In the genomic region with DNA sequence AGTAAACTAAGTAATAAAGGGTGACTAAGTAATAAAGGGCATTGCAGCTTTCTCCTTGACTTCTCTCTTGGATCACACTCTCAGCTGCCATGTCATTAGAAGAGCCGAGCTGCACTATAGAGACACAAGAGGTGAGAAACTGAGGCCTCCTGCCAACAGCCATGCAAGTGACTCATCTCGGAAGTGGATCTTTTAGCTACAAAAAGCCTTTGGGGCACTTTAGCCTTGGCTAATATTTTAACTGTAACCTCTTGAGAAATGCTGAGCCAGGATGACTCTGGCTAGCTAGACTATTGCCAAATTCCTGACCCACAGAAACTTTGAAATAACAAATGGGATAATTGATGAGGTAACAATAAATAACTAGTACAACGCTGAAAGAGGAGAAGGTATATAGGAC, we compare ENCODE assay signal across 10 cellular contexts. TPM values are rescaled to one million over a fixed set of nuclear protein-coding genes. Genes with fewer than 3 reads are reported as not detected.
A peak's percentile ranks its signal among the peaks of the same experiment; 100 is the strongest.
DNase-seq lines count a peak whose midpoint lies in the region; ATAC-seq and TF ChIP-seq lines count a peak whose summit lies in the region.
"Had no signal": no experiment of that assay in that cellular context is flagged by ENCODE, and none has a peak within 500 bp of the region (broad histone marks: within the 10 kb centered on the region; RNA-seq: fewer than 3 reads in every experiment).

No MANE protein-coding gene starts in this region.

- H3K36me3 Mint-ChIP-seq in CD4-positive, alpha-beta memory T cell, result peaks cover 0 to 3% of the 10 kb centered on the region in 2 donors
- H3K36me3 Mint-ChIP-seq in endodermal cell (ENCODE audit: low read depth), result no peaks in the 10 kb centered on the region

- H3K27ac ChIP-seq in CD4-positive, alpha-beta memory T cell (ENCODE audit: low read depth, low read length), result no peak overlapping the region
- no peak overlapping the region for H3K27ac ChIP-seq in lung (ENCODE audit: low read depth in 1 of 2, low read length in 1 of 2)
- no peak overlapping the region for H3K27ac ChIP-seq in endodermal cell (ENCODE audit: low read depth, low read length)

- H3K4me1 ChIP-seq in CD4-positive, alpha-beta memory T cell (ENCODE audit: insufficient read depth, low read length), result peaks cover 25% of the 10 kb centered on the region
- peaks cover 0 to 4% of the 10 kb centered on the region in 2 donors for H3K4me1 ChIP-seq in lung (ENCODE audit: control insufficient read depth in 2 of 2, insufficient read depth in 2 of 2, low read length in 2 of 2)
- no peaks in the 10 kb centered on the region for H3K4me1 ChIP-seq in endodermal cell (ENCODE audit: control insufficient read depth, insufficient read depth, low read length)

- 19 to 34% methylated on average over 3 of the region's 3 CpGs for WGBS in lung, 2 donors
- WGBS in endodermal cell (ENCODE audit: insufficient coverage in 1 of 2, insufficient read length in 1 of 2), 2 experiments, result 93 to 96% methylated on average over 3 of the region's 3 CpGs

- no peak for DNase-seq in CD4-positive, alpha-beta memory T cell
- peak; percentile 91 for DNase-seq in M059J (ENCODE audit: low read depth)
- DNase-seq in amniotic epithelial cell (ENCODE audit: low read depth), result peak; percentile 23
- peak; percentile 53 for DNase-seq in lung (ENCODE audit: low spot score)
- no peak for DNase-seq in DMS53 treated with DMSO at 0.1 percent for 48 hours (lab: John Stamatoyannopoulos, UW; ENCODE audit: unreplicated experiment)
- no peak for DNase-seq in left lobe of liver (ENCODE audit: low spot score)
- no peak for DNase-seq in DMS 273 treated with DMSO at 0.1 percent for 48 hours (lab: John Stamatoyannopoulos, UW)
- no peak for DNase-seq in endodermal cell
- DNase-seq: NCI-H524 treated with DMSO at 0.1 percent for 48 hours had no signal

- H3K9me3 Mint-ChIP-seq in CD4-positive, alpha-beta memory T cell, result no peaks in the 10 kb centered on the region
- no peaks in the 10 kb centered on the region for H3K9me3 Mint-ChIP-seq in endodermal cell
- H3K9me3 Mint-ChIP-seq: stimulated activated naive CD8-positive, alpha-beta T cell treated with anti-CD3 and anti-CD28 coated beads, Interleukin-15, Interleukin-2, amounts not matched to agents 100 ng/mL and 50 ng/mL, for 24 hours had no signal

- POLR2A ChIA-PET in CD4-positive, alpha-beta memory T cell (lab: Charles Lee; ENCODE audit: partially characterized antibody), result interaction anchor here (1.7 to 6.2 kb wide), 3 partner anchors 13 to 134 kb away, joined by 5 to 41 read pairs (median 27); a partner anchor contains a TSS

- no peaks in the 10 kb centered on the region for H3K27me3 Mint-ChIP-seq in CD4-positive, alpha-beta memory T cell
- H3K27me3 Mint-ChIP-seq in endodermal cell (ENCODE audit: insufficient read depth), result no peaks in the 10 kb centered on the region
- H3K27me3 Mint-ChIP-seq: stimulated activated naive CD8-positive, alpha-beta T cell treated with anti-CD3 and anti-CD28 coated beads, Interleukin-15, Interleukin-2, amounts not matched to agents 100 ng/mL and 50 ng/mL, for 24 hours had no signal

- TF ChIP-seq CTCF in lung (IDR thresholded peaks at IDR 0.05; ENCODE audit: control extremely low read depth, extremely low read depth) (no peak), endodermal cell (conservative IDR thresholded peaks at IDR 0.05) (no peak)

- no peak overlapping the region for H3K9ac ChIP-seq in endodermal cell (ENCODE audit: extremely low read depth, low read length, poor library complexity, severe bottlenecking)

- ATAC-seq in lung (ENCODE audit: insufficient read depth, low FRiP score), result peak; percentile 46
- no peak for ATAC-seq in left lobe of liver

- no peaks in the 10 kb centered on the region for H3K27me3 ChIP-seq in CD4-positive, alpha-beta memory T cell (ENCODE audit: insufficient read depth, low read length)
- H3K27me3 ChIP-seq in lung (ENCODE audit: control insufficient read depth, insufficient read depth), result no peaks in the 10 kb centered on the region
- H3K27me3 ChIP-seq in endodermal cell (ENCODE audit: control insufficient read depth, insufficient read depth, low read length, poor library complexity, severe bottlenecking), result no peaks in the 10 kb centered on the region

- H3K4me3 ChIP-seq in CD4-positive, alpha-beta memory T cell (ENCODE audit: low read length in 2 of 2), result no peak overlapping the region
- H3K4me3 ChIP-seq in lung (no peak overlapping the region), endodermal cell (ENCODE audit: low read length) (no peak overlapping the region)

- no peaks in the 10 kb centered on the region for H3K9me3 ChIP-seq in CD4-positive, alpha-beta memory T cell (ENCODE audit: control insufficient read depth in 1 of 2, low read length in 2 of 2)
- H3K9me3 ChIP-seq in lung (ENCODE audit: control insufficient read depth in 2 of 2, insufficient read depth in 1 of 2, low read length in 1 of 2) (no peaks in the 10 kb centered on the region), endodermal cell (ENCODE audit: control insufficient read depth, low read length) (no peaks in the 10 kb centered on the region)

- CTCF ChIA-PET in CD4-positive, alpha-beta memory T cell (lab: Charles Lee; ENCODE audit: partially characterized antibody), result interaction anchor here (1.0 to 3.0 kb wide), 3 partner anchors 28 to 58 kb away, joined by 3 to 26 read pairs (median 4); no protein-coding TSS in a partner anchor

- H3K4me1 Mint-ChIP-seq in CD4-positive, alpha-beta memory T cell, result peaks cover 15 to 32% (median 18%) of the 10 kb centered on the region in 4 donors
- peaks cover 5% of the 10 kb centered on the region for H3K4me1 Mint-ChIP-seq in endodermal cell

- H3K36me3 ChIP-seq in CD4-positive, alpha-beta memory T cell (ENCODE audit: insufficient read depth, low read length), result no peaks in the 10 kb centered on the region
- H3K36me3 ChIP-seq in lung (ENCODE audit: control insufficient read depth in 2 of 2, insufficient read depth in 2 of 2, low read length in 2 of 2) (no peaks in the 10 kb centered on the region), endodermal cell (ENCODE audit: control insufficient read depth, insufficient read depth, low read length) (no peaks in the 10 kb centered on the region)

- H3K4me3 Mint-ChIP-seq in CD4-positive, alpha-beta memory T cell, result peak overlapping the region in 2 of 8 donors; percentile 27 to 71
- no peak overlapping the region for H3K4me3 Mint-ChIP-seq in endodermal cell
- H3K4me3 Mint-ChIP-seq: stimulated activated naive CD8-positive, alpha-beta T cell treated with anti-CD3 and anti-CD28 coated beads, Interleukin-15, Interleukin-2, amounts not matched to agents 100 ng/mL and 50 ng/mL, for 24 hours had no signal

- intact Hi-C loops in CD4-positive, alpha-beta memory T cell (cut with micrococcal nuclease), result loop anchor here (5.0 kb wide), 1 partner anchor 1111 kb away; a partner anchor contains a TSS

- peak overlapping the region in 6 of 7 donors; percentile 23 to 67 (median 42) for H3K27ac Mint-ChIP-seq in CD4-positive, alpha-beta memory T cell
- H3K27ac Mint-ChIP-seq in endodermal cell, result no peak overlapping the region
- H3K27ac Mint-ChIP-seq: stimulated activated naive CD8-positive, alpha-beta T cell treated with anti-CD3 and anti-CD28 coated beads, Interleukin-15, Interleukin-2, amounts not matched to agents 100 ng/mL and 50 ng/mL, for 24 hours had no signal

RNA-seq across cellular contexts. Expression of a gene that starts 1.5 kb away (rescaled TPM):
- total RNA-seq in CD4-positive, alpha-beta memory T cell, result under 1 TPM; 0.15 to 0.17 TPM
- under 1 TPM in 1 of 2 donors, not detected in 1; 0.10 TPM for polyA plus RNA-seq in CD4-positive, alpha-beta memory T cell
- total RNA-seq in M059J (2014; rRNA removed; shearing (Covaris generic)), result 17.6 and 18.1 TPM in 2 replicates
- total RNA-seq in lung (1 to 10 TPM in 1 of 2 donors, under 1 TPM in 1; 0.37 to 2.0 TPM), left lobe of liver (0.08 TPM), endodermal cell (10 to 100 TPM in 1 of 2 donors, 1 to 10 TPM in 1; 9.1 to 15.1 TPM)
- polyA plus RNA-seq in lung, result under 1 TPM; 0.22 to 0.28 TPM
- polyA plus RNA-seq in endodermal cell (2013, experiment 1 of 2), result 9.6 TPM
- 10.4 TPM for polyA plus RNA-seq in endodermal cell (2013, experiment 2 of 2)

Comparison
In these comparisons a context has a peak if more than half of its experiments do, and no peak if none do; other contexts are left out.
1. DNase-seq: peak in M059J (single experiment), amniotic epithelial cell (single experiment) and lung (single experiment); none in CD4-positive, alpha-beta memory T cell (0 of 5), DMS53 treated with DMSO at 0.1 percent for 48 hours (single experiment), left lobe of liver (single experiment), DMS 273 treated with DMSO at 0.1 percent for 48 hours (single experiment) and endodermal cell (single experiment).